8 cellular contexts compared by ENCODE assay signal in genomic region chr9:92762781-92763708, GRCh38. TPM values are rescaled to one million over a fixed set of nuclear protein-coding genes. Genes with fewer than 3 reads are reported as not detected.
DNase-seq lines count a peak whose midpoint lies in the region; ATAC-seq, FAIRE-seq and TF ChIP-seq lines count a peak whose summit lies in the region.

No MANE protein-coding gene starts in this region.

- H3K9me2 ChIP-seq in PC-3 (replicated peaks; ENCODE audit: low read length), result no peaks in the 10 kb centered on the region

- H4K20me1 ChIP-seq in PC-3 (ENCODE audit: low read length), result peaks cover 23% of the 10 kb centered on the region

- H3K4me3 Mint-ChIP-seq in Calu3 (ENCODE audit: low read depth, unreplicated experiment), result peak overlapping the region; percentile 91

- no peaks in the 10 kb centered on the region for H3K36me3 ChIP-seq in PC-3 (ENCODE audit: low read depth, low read length)
- no peaks in the 10 kb centered on the region for H3K36me3 ChIP-seq in pancreas

- peak overlapping the region; percentile 86 for H3K4me2 ChIP-seq in PC-3 (ENCODE audit: low read length)

- no peak for TF ChIP-seq CTCF in Calu3 (IDR thresholded peaks at IDR 0.05; ENCODE audit: unreplicated experiment)
- no peak for TF ChIP-seq CTCF in PC-3 (conservative IDR thresholded peaks at IDR 0.05; ENCODE audit: low read depth, low read length)
- TF ChIP-seq CTCF in epithelial cell of esophagus (IDR thresholded peaks at IDR 0.05; ENCODE audit: insufficient read depth, low read depth, low read length, missing control alignments), result no peak
- TF ChIP-seq CTCF in pancreas (IDR thresholded peaks at IDR 0.05), result no peak

- peak overlapping the region; percentile 55 for H2AFZ ChIP-seq in PC-3 (ENCODE audit: low read length)

- H3K27ac ChIP-seq in PC-3 (ENCODE audit: low read length) (no peak overlapping the region), pancreas (no peak overlapping the region)

- no peaks in the 10 kb centered on the region for H3K9me3 Mint-ChIP-seq in Calu3 (ENCODE audit: low read depth, unreplicated experiment)

- peaks cover 12% of the 10 kb centered on the region; the same call in 1 of the 2 replicates for H3K4me1 ChIP-seq in PC-3 (ENCODE audit: insufficient read depth, low read length)
- H3K4me1 ChIP-seq in pancreas, result peaks cover 10 to 22% (median 19%) of the 10 kb centered on the region in 3 donors

- POLR2A ChIA-PET in PC-3 (lab: Charles Lee; ENCODE audit: unreplicated experiment), result no interaction called here

- H3K4me1 Mint-ChIP-seq in Calu3 (ENCODE audit: low read depth, unreplicated experiment), result peaks cover 22% of the 10 kb centered on the region

- BruUV-seq in Calu3 (replicated peaks; lab: Mats Ljungman, UMichigan) (no TSS peak), PC-3 (replicated peaks; lab: Mats Ljungman, UMichigan) (no TSS peak)

- ATAC-seq in PC-3 (no peak), pancreas (no peak), HG02973 (IDR thresholded peaks at IDR 0.05; ENCODE audit: unreplicated experiment) (no peak)

- H3K36me3 Mint-ChIP-seq in Calu3 (ENCODE audit: insufficient read depth, unreplicated experiment), result peaks cover 43% of the 10 kb centered on the region

- H3K27me3 ChIP-seq in PC-3 (ENCODE audit: low read length) (no peaks in the 10 kb centered on the region), pancreas (no peaks in the 10 kb centered on the region)

- H3K9ac ChIP-seq in PC-3 (ENCODE audit: low read length), result peak overlapping the region; percentile 92

- H3K9me3 ChIP-seq in PC-3 (ENCODE audit: low read length), result no peaks in the 10 kb centered on the region
- H3K9me3 ChIP-seq in pancreas, result no peaks in the 10 kb centered on the region

- H3K79me2 ChIP-seq in PC-3 (ENCODE audit: low read length), result peaks cover 57% of the 10 kb centered on the region

- 49 to 58% methylated on average over 19 of the region's 19 CpGs for WGBS in pancreas, 2 donors

- intact Hi-C loops in Calu3 (cut with micrococcal nuclease; ENCODE audit: unreplicated experiment) (no loop called here), PC-3 (cut with micrococcal nuclease) (no loop called here), pancreas (cut with DNase I) (no loop called here)

- no peaks in the 10 kb centered on the region for H3F3A ChIP-seq in PC-3 (ENCODE audit: low read length, unreplicated experiment)

- CTCF ChIA-PET in Calu3 (lab: Charles Lee) (no interaction called here), PC-3 (lab: Charles Lee) (no interaction called here)

- H3K27me3 Mint-ChIP-seq in Calu3 (ENCODE audit: unreplicated experiment), result peaks cover 3% of the 10 kb centered on the region

- DNase-seq in Calu3, result no peak
- DNase-seq in PC-3, result no peak
- no peak for DNase-seq in epithelial cell of esophagus (ENCODE audit: low read depth)
- DNase-seq in pancreas, result peak in 1 of 6 donors; percentile 40
- DNase-seq in KG1 (lab: John Stamatoyannopoulos, UW), result no peak
- no peak for DNase-seq in middle frontal gyrus (ENCODE audit: extremely low spot score, low spot score)
- no peak for DNase-seq in NCI-H2196 treated with DMSO at 0.1 percent for 48 hours (lab: John Stamatoyannopoulos, UW; ENCODE audit: unreplicated experiment)

- H3K27ac Mint-ChIP-seq in Calu3 (ENCODE audit: unreplicated experiment), result peak overlapping the region; percentile 36

- H3K4me3 ChIP-seq in PC-3 (ENCODE audit: low read length), result peak overlapping the region; percentile 73
- peak overlapping the region; percentile 97 for H3K4me3 ChIP-seq in epithelial cell of esophagus (ENCODE audit: low read length)
- H3K4me3 ChIP-seq in pancreas, result peak overlapping the region; percentile 90 to 98 (median 97)

- FAIRE-seq in pancreas (lab: Jason Lieb, UNC), result no peak

RNA-seq across cellular contexts. Expression of gene BICD2, which starts 1.6 kb away (rescaled TPM):
- total RNA-seq in Calu3 (2022), result 18.7 and 21.9 TPM in 2 replicates
- total RNA-seq in PC-3 (2014; rRNA removed), result 26.3 and 36.9 TPM in 2 replicates
- total RNA-seq in pancreas, result 10 to 100 TPM in 1 of 6 donors, 1 to 10 TPM in 5; 5.6 to 13.2 (median 6.5) TPM
- polyA plus RNA-seq in pancreas, result 1 to 10 TPM; 4.9 to 5.4 TPM
